ENCODE assay signal across 19 cellular contexts in genomic region chr1:19138958-19139581, GRCh38.
DNase-seq lines count a peak whose midpoint lies in the region; ATAC-seq and TF ChIP-seq lines count a peak whose summit lies in the region.
"Had no signal": no experiment of that assay in that cellular context is flagged by ENCODE, and none has a peak within 500 bp of the region (broad histone marks: within the 10 kb centered on the region; RNA-seq: fewer than 3 reads in every experiment).

No MANE protein-coding gene starts in this region.

- intact Hi-C loops in heart left ventricle (cut with DNase I): loop anchor here in 1 of 10 donors (5.0 kb wide), 1 partner anchor 33 kb away; no protein-coding TSS in a partner anchor
- intact Hi-C loops in right lobe of liver (cut with DNase I): no loop called here

- H3K27ac ChIP-seq in cardiac muscle cell (peak overlapping the region; percentile 35), heart left ventricle (no peak overlapping the region), right lobe of liver (peak overlapping the region in 1 of 3 donors; percentile 24)
- H3K27ac ChIP-seq: WERI-Rb-1 had no signal

- H3K27ac Mint-ChIP-seq in brain: peak overlapping the region in 3 of 5 experiments; percentile 43 to 83 (median 72)
- H3K27ac Mint-ChIP-seq: activated CD8-positive, alpha-beta memory T cell treated with anti-CD3 and anti-CD28 coated beads, Interleukin-2, amount 10 ng/mL, durations not matched to agents 7 days and 5 days; HFFc6 had no signal

- H3K27me3 ChIP-seq in cardiac muscle cell (no peaks in the 10 kb centered on the region), heart left ventricle (no peaks in the 10 kb centered on the region), right lobe of liver (no peaks in the 10 kb centered on the region)

- H3K4me1 ChIP-seq in cardiac muscle cell (ENCODE audit: low read depth) (no peaks in the 10 kb centered on the region), heart left ventricle (peaks cover 0 to 17% (median 6%) of the 10 kb centered on the region in 12 donors), right lobe of liver (peaks cover 0 to 26% (median 8%) of the 10 kb centered on the region in 4 donors)

- H3K36me3 Mint-ChIP-seq in brain: peaks cover 86% of the 10 kb centered on the region

- H3K9me3 ChIP-seq in cardiac muscle cell (ENCODE audit: low read depth) (no peaks in the 10 kb centered on the region), heart left ventricle (peaks cover 0 to 2% (median 0%) of the 10 kb centered on the region in 12 donors), right lobe of liver (no peaks in the 10 kb centered on the region)

- H3K27me3 Mint-ChIP-seq in brain: no peaks in the 10 kb centered on the region
- H3K27me3 Mint-ChIP-seq: activated CD8-positive, alpha-beta memory T cell treated with anti-CD3 and anti-CD28 coated beads, Interleukin-2, amount 10 ng/mL, durations not matched to agents 7 days and 5 days had no signal

- ATAC-seq in heart left ventricle: no peak
- peak; percentile 86 to 89 (median 88) for ATAC-seq in right lobe of liver
- ATAC-seq: activated CD8-positive, alpha-beta memory T cell treated with anti-CD3 and anti-CD28 coated beads, Interleukin-2, amount 10 ng/mL, durations not matched to agents 7 days and 5 days had no signal

- H3K4me3 ChIP-seq in cardiac muscle cell (no peak overlapping the region), heart left ventricle (no peak overlapping the region), right lobe of liver (no peak overlapping the region)

- no peak overlapping the region for H3K4me3 Mint-ChIP-seq in brain
- H3K4me3 Mint-ChIP-seq: activated CD8-positive, alpha-beta memory T cell treated with anti-CD3 and anti-CD28 coated beads, Interleukin-2, amount 10 ng/mL, durations not matched to agents 7 days and 5 days; HFFc6 had no signal

- DNase-seq in cardiac muscle cell (ENCODE audit: low read depth in 1 of 2, low spot score in 1 of 2) (no peak), heart left ventricle (no peak), right lobe of liver (no peak), GM19240 (ENCODE audit: insufficient read length, low spot score) (no peak), T-helper 2 cell (no peak), DMS153 (lab: John Stamatoyannopoulos, UW) (no peak), SW480 (ENCODE audit: low spot score) (no peak)
- DNase-seq: activated CD4-positive, alpha-beta T cell treated with anti-CD3 and anti-CD28 coated beads, Interleukin-2, amount 50 U/mL, for 1 hour; activated CD8-positive, alpha-beta memory T cell treated with anti-CD3 and anti-CD28 coated beads, Interleukin-2, amount 10 ng/mL, durations not matched to agents 7 days and 5 days; cortex of kidney; DND-41; HFFc6; NCI-H187 treated with DMSO at 0.1 percent for 48 hours; NCI-H69; RPMI8226; small intestine; stimulated activated CD4-positive, alpha-beta T cell treated with anti-CD3 and anti-CD28 coated beads, Interleukin-2, amount 100 ng/mL, for 24 hours; WERI-Rb-1 had no signal

- H3K36me3 ChIP-seq in cardiac muscle cell: peaks cover 87% of the 10 kb centered on the region
- H3K36me3 ChIP-seq in heart left ventricle: peaks cover 0 to 100% (median 100%) of the 10 kb centered on the region in 9 donors
- H3K36me3 ChIP-seq in right lobe of liver: peaks cover 3 to 89% (median 50%) of the 10 kb centered on the region in 4 donors

- H3K4me1 Mint-ChIP-seq in brain: peaks cover 5% of the 10 kb centered on the region
- H3K4me1 Mint-ChIP-seq: activated CD8-positive, alpha-beta memory T cell treated with anti-CD3 and anti-CD28 coated beads, Interleukin-2, amount 10 ng/mL, durations not matched to agents 7 days and 5 days had no signal

- peaks cover 6 to 11% (median 8%) of the 10 kb centered on the region in 5 experiments for H3K9me3 Mint-ChIP-seq in brain
- H3K9me3 Mint-ChIP-seq: HFFc6 had no signal

- no peak for TF ChIP-seq CTCF in cardiac muscle cell (IDR thresholded peaks at IDR 0.05; ENCODE audit: low read depth, low read length)
- no peak for TF ChIP-seq CTCF in heart left ventricle (IDR thresholded peaks at IDR 0.05)
- no peak for TF ChIP-seq CTCF in brain (conservative IDR thresholded peaks at IDR 0.05)
- no peak for TF ChIP-seq CTCF in right lobe of liver (IDR thresholded peaks at IDR 0.05)

- 79 to 84% (median 82%) methylated on average over 13 of the region's 13 CpGs for WGBS in heart left ventricle, 4 donors
- WGBS in right lobe of liver (ENCODE audit: insufficient coverage, low coverage, low lambda C conversion rate, missing lambda C conversion rate): 44% methylated on average over 13 of the region's 13 CpGs

- TF ChIP-seq POLR2A in heart left ventricle (IDR thresholded peaks at IDR 0.05): no peak
- no peak for TF ChIP-seq POLR2A in right lobe of liver (IDR thresholded peaks at IDR 0.05)

Comparison
In these comparisons a context has a peak if more than half of its experiments do, and no peak if none do; other contexts are left out.
1. ATAC-seq: peak in right lobe of liver (4 of 4); none in heart left ventricle (0 of 4).